In the genomic region with DNA sequence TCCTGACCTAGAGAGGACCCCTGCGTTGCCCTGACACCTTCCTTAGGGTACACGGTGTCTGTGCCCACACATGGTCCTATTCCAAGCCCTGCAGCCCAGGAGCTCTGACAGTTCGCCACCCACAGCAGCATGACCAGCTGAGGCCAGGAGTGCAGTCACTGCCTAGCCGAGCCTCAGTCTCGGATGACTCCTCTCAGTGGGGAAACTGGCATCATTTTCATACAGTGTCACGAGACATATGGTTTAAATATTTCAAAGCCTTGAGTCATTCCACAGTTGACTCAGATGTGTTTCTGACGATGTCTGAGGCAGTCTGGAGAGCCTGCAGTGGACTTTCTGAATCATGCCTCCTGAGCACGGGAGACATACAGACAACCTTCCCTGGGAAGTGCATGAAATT, we compare ENCODE assay signal across 8 cellular contexts.
DNase-seq lines count a peak whose midpoint lies in the region; ATAC-seq lines count a peak whose summit lies in the region.

No MANE protein-coding gene starts in this region.

- DNase-seq in Kasumi-1 (lab: John Stamatoyannopoulos, UW) (peak; percentile 7 to 24), dermis blood vessel endothelial cell (peak; percentile 56), NCI-H748 treated with DMSO at 0.1 percent for 48 hours (lab: John Stamatoyannopoulos, UW) (no peak), activated gamma-delta T cell treated with Interleukin-2 at 50 U/mL for 16 hours (no peak), NCI-H2171 (lab: John Stamatoyannopoulos, UW) (no peak), NCI-H1694 treated with DMSO at 0.1 percent for 48 hours (lab: John Stamatoyannopoulos, UW) (no peak)
- DNase-seq in stimulated activated CD4-positive, alpha-beta T cell treated with anti-CD3 and anti-CD28 coated beads, Interleukin-12 subunit alpha, Interleukin-12 subunit beta, amount 100 ng/mL, for 48 hours (ENCODE audit: low read depth in 2 of 3, low spot score in 1 of 3) = peak; percentile 43 to 54 (median 45)

- ATAC-seq in GM18511 (IDR thresholded peaks at IDR 0.05; ENCODE audit: unreplicated experiment) = peak; percentile 62

Comparison
In these comparisons a context has a peak if more than half of its experiments do, and no peak if none do; other contexts are left out.
1. DNase-seq: peak in Kasumi-1 (2 of 2), dermis blood vessel endothelial cell (single experiment) and stimulated activated CD4-positive, alpha-beta T cell treated with anti-CD3 and anti-CD28 coated beads, Interleukin-12 subunit alpha, Interleukin-12 subunit beta, amount 100 ng/mL, for 48 hours (3 of 3); none in NCI-H748 treated with DMSO at 0.1 percent for 48 hours (single experiment), activated gamma-delta T cell treated with Interleukin-2 at 50 U/mL for 16 hours (single experiment), NCI-H2171 (single experiment) and NCI-H1694 treated with DMSO at 0.1 percent for 48 hours (single experiment).